ENCODE assay signal across 20 cellular contexts in genomic region chr11:125372911-125373310, GRCh38.
"Had no signal": no experiment of that assay in that cellular context is flagged by ENCODE, and none has a peak within 500 bp of the region (broad histone marks: within the 10 kb centered on the region; RNA-seq: fewer than 3 reads in every experiment).

No MANE protein-coding gene starts in this region.

- H3K4me1 ChIP-seq: SJCRH30, transverse colon had no signal

- ATAC-seq: activated T-cell treated with anti-CD3 and anti-CD28 coated beads, Interleukin-2, amount 50 U/mL, for 72 hours; effector memory CD8-positive, alpha-beta T cell; mucosa of descending colon; natural killer cell treated with Interleukin-12 subunit alpha and Interleukin-12 subunit beta and Interleukin-15 and Interleukin-18, amount 100 ng/mL, for 72 hours had no signal

- H3K36me3 Mint-ChIP-seq: activated naive CD8-positive, alpha-beta T cell; immature natural killer cell; natural killer cell treated with Interleukin-12 subunit alpha and Interleukin-12 subunit beta and Interleukin-15 and Interleukin-18, amount 100 ng/mL, for 72 hours had no signal

- H3K27ac ChIP-seq: brain microvascular endothelial cell, epithelial cell of prostate, SJCRH30, transverse colon had no signal

- H3K27ac Mint-ChIP-seq: activated B cell treated with CpG ODN at 0.5 μM for 24 hours; activated naive CD8-positive, alpha-beta T cell; activated T-cell treated with anti-CD3 and anti-CD28 coated beads, Interleukin-2, amount 50 U/mL, for 72 hours; dendritic cell treated with granulocyte-macrophage colony-stimulating factor and Interleukin-4, amounts not matched to agents 40 ng/mL and 50 ng/mL, for 4 days; effector memory CD8-positive, alpha-beta T cell; immature natural killer cell; natural killer cell treated with Interleukin-12 subunit alpha and Interleukin-12 subunit beta and Interleukin-15 and Interleukin-18, amount 100 ng/mL, for 72 hours; T-helper 2 cell treated with Interferon-gamma antibody and Interleukin-4, amounts not matched to agents 5 μg/mL and 100 μg/mL, for 36 hours had no signal

- H3K9me3 Mint-ChIP-seq: activated B cell treated with CpG ODN at 0.5 μM for 24 hours; activated T-cell treated with anti-CD3 and anti-CD28 coated beads, Interleukin-2, amount 50 U/mL, for 72 hours; dendritic cell treated with granulocyte-macrophage colony-stimulating factor and Interleukin-4, amounts not matched to agents 40 ng/mL and 50 ng/mL, for 4 days; effector memory CD8-positive, alpha-beta T cell; immature natural killer cell; natural killer cell treated with Interleukin-12 subunit alpha and Interleukin-12 subunit beta and Interleukin-15 and Interleukin-18, amount 100 ng/mL, for 72 hours; T-helper 2 cell treated with Interferon-gamma antibody and Interleukin-4, amounts not matched to agents 5 μg/mL and 100 μg/mL, for 36 hours had no signal

- H3K9me3 ChIP-seq: heart left ventricle, mucosa of descending colon, SJCRH30, transverse colon had no signal

- H3K27me3 ChIP-seq: heart left ventricle, SJCRH30 had no signal

- H3K4me3 Mint-ChIP-seq: activated B cell treated with CpG ODN at 0.5 μM for 24 hours; activated naive CD8-positive, alpha-beta T cell; activated T-cell treated with anti-CD3 and anti-CD28 coated beads, Interleukin-2, amount 50 U/mL, for 72 hours; dendritic cell treated with granulocyte-macrophage colony-stimulating factor and Interleukin-4, amounts not matched to agents 40 ng/mL and 50 ng/mL, for 4 days; effector memory CD8-positive, alpha-beta T cell; immature natural killer cell; natural killer cell treated with Interleukin-12 subunit alpha and Interleukin-12 subunit beta and Interleukin-15 and Interleukin-18, amount 100 ng/mL, for 72 hours; T-helper 2 cell treated with Interferon-gamma antibody and Interleukin-4, amounts not matched to agents 5 μg/mL and 100 μg/mL, for 36 hours had no signal

- H3K36me3 ChIP-seq: brain microvascular endothelial cell, heart left ventricle, SJCRH30, transverse colon had no signal

- H3K4me3 ChIP-seq: heart left ventricle, mucosa of descending colon, SJCRH30, transverse colon had no signal

- DNase-seq: activated B cell treated with CpG ODN at 0.5 μM for 24 hours; activated CD4-positive, alpha-beta T cell treated with anti-CD3 and anti-CD28 coated beads for 48 hours; activated CD8-positive, alpha-beta memory T cell treated with anti-CD3 and anti-CD28 coated beads, Interleukin-2, amount 50 U/mL, for 48 hours; activated gamma-delta T cell treated with Interleukin-2 at 50 U/mL for 16 hours; activated T-cell treated with anti-CD3 and anti-CD28 coated beads, Interleukin-2, amount 50 U/mL, for 72 hours; effector memory CD8-positive, alpha-beta T cell; immature natural killer cell; mammary epithelial cell; mucosa of descending colon; SJCRH30; stimulated activated CD4-positive, alpha-beta T cell treated with anti-CD3 and anti-CD28 coated beads, Interleukin-4, amount 100 ng/mL, for 24 hours; stimulated activated naive CD4-positive, alpha-beta T cell; transverse colon had no signal

- H3K4me1 Mint-ChIP-seq: activated B cell treated with CpG ODN at 0.5 μM for 24 hours, immature natural killer cell had no signal
